Comparison of ENCODE assay signal across 17 cellular contexts in the genomic region with DNA sequence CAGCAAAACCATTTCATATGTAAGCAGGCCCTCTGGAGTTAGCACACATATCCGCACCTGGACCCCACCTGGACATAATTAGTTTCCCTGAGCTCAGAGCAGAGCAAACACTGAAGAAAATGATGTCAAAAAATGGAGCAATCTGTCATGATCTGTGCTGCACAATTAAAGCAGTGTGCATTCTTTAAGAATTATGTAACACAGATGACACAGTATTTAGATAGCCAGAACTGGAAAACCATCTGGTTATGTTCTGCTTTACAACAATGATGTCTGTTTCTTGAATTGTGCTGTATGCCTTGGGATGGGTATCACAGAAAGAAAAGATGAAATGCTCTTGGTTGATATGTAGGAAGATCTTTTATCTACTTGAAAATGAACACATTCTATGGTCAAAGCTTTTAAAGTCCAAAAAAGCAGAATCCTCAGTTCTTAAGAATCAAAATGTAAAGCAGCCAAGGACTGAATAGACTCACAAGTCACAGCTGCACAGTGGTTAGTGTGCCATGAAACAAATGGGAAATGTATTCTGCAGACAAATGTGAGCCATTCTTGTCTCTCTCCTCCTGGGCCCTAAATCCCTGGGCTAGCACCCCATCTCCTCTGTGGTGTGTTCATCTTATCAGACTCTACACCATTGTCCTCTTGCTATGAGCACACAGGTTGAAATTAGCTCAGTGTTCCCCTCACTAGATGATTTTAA. TPM values are rescaled to one million over a fixed set of nuclear protein-coding genes. Genes with fewer than 3 reads are reported as not detected.
DNase-seq lines count a peak whose midpoint lies in the region; ATAC-seq, FAIRE-seq and TF ChIP-seq lines count a peak whose summit lies in the region.
"Had no signal": no experiment of that assay in that cellular context is flagged by ENCODE, and none has a peak within 500 bp of the region (broad histone marks: within the 10 kb centered on the region; RNA-seq: fewer than 3 reads in every experiment).

No MANE protein-coding gene starts in this region.

- no peaks in the 10 kb centered on the region for H3K27me3 ChIP-seq in astrocyte (ENCODE audit: insufficient read depth, low read length)

- no peaks in the 10 kb centered on the region for H3K27me3 Mint-ChIP-seq in astrocyte (ENCODE audit: low read depth, unreplicated experiment)
- H3K27me3 Mint-ChIP-seq: B cell had no signal

- H3K36me3 ChIP-seq in astrocyte (ENCODE audit: insufficient read depth, low read length) = no peaks in the 10 kb centered on the region

- TF ChIP-seq CTCF in astrocyte (IDR thresholded peaks at IDR 0.05; ENCODE audit: insufficient read depth, low read depth, low read length) = no peak

- no peak for ATAC-seq in HG03159 (IDR thresholded peaks at IDR 0.05; ENCODE audit: unreplicated experiment)
- ATAC-seq in HG02870 (IDR thresholded peaks at IDR 0.05; ENCODE audit: unreplicated experiment) = no peak
- ATAC-seq: psoas muscle had no signal

- no peak overlapping the region for H3K4me3 ChIP-seq in astrocyte (ENCODE audit: insufficient read depth, low read depth, low read length)
- H3K4me3 ChIP-seq: psoas muscle had no signal

- peak overlapping the region; percentile 30 for H3K27ac Mint-ChIP-seq in astrocyte (ENCODE audit: unreplicated experiment)
- H3K27ac Mint-ChIP-seq: B cell had no signal

- DNase-seq in AG20443 (ENCODE audit: low spot score) (peak; percentile 77), NCI-H1417 treated with DMSO at 0.1 percent for 48 hours (lab: John Stamatoyannopoulos, UW) (peak; percentile 28), astrocyte (ENCODE audit: low read depth) (peak; percentile 76), inferior parietal cortex (ENCODE audit: extremely low spot score) (peak; percentile 59), COLO829 (ENCODE audit: low spot score) (no peak)
- DNase-seq in activated naive CD4-positive, alpha-beta T cell treated with Interleukin-2 at 50 U/mL for 16 hours = no peak
- DNase-seq: activated CD8-positive, alpha-beta memory T cell treated with anti-CD3 and anti-CD28 coated beads, Interleukin-2, amount 50 U/mL, for 4 hours; psoas muscle; SIG-M5; stimulated activated CD4-positive, alpha-beta T cell treated with anti-CD3 and anti-CD28 coated beads, Interleukin-4, amount 100 ng/mL, for 1 hour; stimulated activated naive CD4-positive, alpha-beta T cell had no signal

- no peak overlapping the region for H3K27ac ChIP-seq in astrocyte (ENCODE audit: low read depth, low read length)
- H3K27ac ChIP-seq: psoas muscle had no signal

- peak overlapping the region; percentile 28 for H3K4me2 ChIP-seq in astrocyte (ENCODE audit: low read length)

- no peaks in the 10 kb centered on the region for H4K20me1 ChIP-seq in astrocyte (ENCODE audit: insufficient read depth, low read length)

- H3K4me1 Mint-ChIP-seq in astrocyte (ENCODE audit: low read depth, unreplicated experiment) = peaks cover 24% of the 10 kb centered on the region

- no peak for FAIRE-seq in astrocyte (lab: Jason Lieb, UNC)
- FAIRE-seq: H54 had no signal

- no peaks in the 10 kb centered on the region for H3K9me3 ChIP-seq in astrocyte (ENCODE audit: insufficient read depth, low read depth, low read length)
- H3K9me3 ChIP-seq: psoas muscle had no signal

- H2AFZ ChIP-seq in astrocyte (ENCODE audit: low read depth, low read length) = no peak overlapping the region

- no peaks in the 10 kb centered on the region for H3K9me3 Mint-ChIP-seq in astrocyte (ENCODE audit: unreplicated experiment)

- no peaks in the 10 kb centered on the region for H3K79me2 ChIP-seq in astrocyte (ENCODE audit: insufficient read depth, low read length)

- H3K36me3 Mint-ChIP-seq in astrocyte (ENCODE audit: low read depth, unreplicated experiment) = no peaks in the 10 kb centered on the region

- peaks cover 5% of the 10 kb centered on the region for H3K4me1 ChIP-seq in astrocyte (ENCODE audit: insufficient read depth, low read length)
- H3K4me1 ChIP-seq: psoas muscle had no signal

- H3K4me3 Mint-ChIP-seq in astrocyte (ENCODE audit: unreplicated experiment) = no peak overlapping the region
- H3K4me3 Mint-ChIP-seq: B cell had no signal

- no peak overlapping the region for H3K9ac ChIP-seq in astrocyte (ENCODE audit: low read length)

RNA-seq across cellular contexts. Expression of a gene that starts 36.8 kb away (rescaled TPM):
- 0.17 and 0.25 TPM in 2 replicates for total RNA-seq in astrocyte
- total RNA-seq: HT-29, mucosa of gallbladder had no signal

Comparison
In these comparisons a context has a peak if more than half of its experiments do, and no peak if none do; other contexts are left out.
1. DNase-seq: peak in AG20443 (single experiment), NCI-H1417 treated with DMSO at 0.1 percent for 48 hours (single experiment), astrocyte (single experiment) and inferior parietal cortex (single experiment); none in activated naive CD4-positive, alpha-beta T cell treated with Interleukin-2 at 50 U/mL for 16 hours (single experiment) and COLO829 (single experiment).